8 cellular contexts compared by ENCODE assay signal in the genomic region with DNA sequence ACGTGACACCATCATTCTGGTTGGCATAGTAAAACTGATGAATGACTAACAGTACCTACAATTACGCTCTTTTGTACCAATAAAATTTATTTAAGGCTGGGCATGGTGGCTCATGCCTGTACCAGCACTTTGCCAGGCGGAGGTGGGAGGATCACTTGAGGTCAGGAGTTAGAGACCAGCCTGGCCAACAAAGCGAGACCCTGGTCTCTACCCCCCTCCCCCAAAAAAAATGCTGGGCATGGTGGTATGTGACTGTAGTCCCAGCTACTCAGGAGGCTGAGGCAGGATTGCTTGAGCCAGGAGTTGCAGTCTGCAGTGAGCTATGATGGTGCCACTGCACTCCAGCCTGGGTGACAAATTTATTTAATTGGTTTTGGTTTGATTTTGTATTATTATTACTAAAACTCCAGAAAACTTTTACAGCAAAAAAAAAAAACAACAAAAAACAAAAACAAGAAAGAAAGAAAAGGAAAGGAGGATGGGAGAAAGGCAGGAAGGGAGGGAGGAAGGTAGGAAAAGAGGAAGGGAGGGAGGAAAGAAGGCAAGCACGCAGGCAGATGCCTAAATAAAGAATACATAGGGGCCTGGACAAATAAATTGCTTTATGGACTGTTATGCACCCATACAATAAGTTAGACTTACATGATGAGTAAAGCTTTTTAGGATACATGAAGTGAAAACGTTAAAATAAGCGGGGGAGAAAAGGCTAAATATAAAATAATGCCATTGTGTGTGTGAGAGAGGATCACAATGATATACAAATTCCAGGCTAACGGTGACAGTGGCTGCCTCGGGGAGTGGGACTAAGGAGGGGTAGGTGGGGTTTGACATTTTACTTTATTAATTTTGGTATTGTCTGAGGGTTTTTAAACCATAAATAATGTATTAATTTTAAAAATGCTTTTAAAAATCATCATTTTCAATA. TPM values are rescaled to one million over a fixed set of nuclear protein-coding genes. Genes with fewer than 3 reads are reported as not detected.
A peak's percentile ranks its signal among the peaks of the same experiment; 100 is the strongest.
DNase-seq lines count a peak whose midpoint lies in the region; ATAC-seq, FAIRE-seq and TF ChIP-seq lines count a peak whose summit lies in the region.

No MANE protein-coding gene starts in this region.

- CTCF ChIA-PET in CD4-positive, alpha-beta memory T cell (lab: Charles Lee; ENCODE audit: partially characterized antibody), result no interaction called here

- H3K4me3 ChIP-seq in CD4-positive, alpha-beta memory T cell (ENCODE audit: low read length in 2 of 2), result peak overlapping the region; percentile 60 to 74
- H3K4me3 ChIP-seq in LNCaP clone FGC (ENCODE audit: low read depth, low read length), result peak overlapping the region; percentile 92
- peak overlapping the region; percentile 76 for H3K4me3 ChIP-seq in effector memory CD4-positive, alpha-beta T cell (ENCODE audit: insufficient read depth, low read depth, low read length, poor library complexity, severe bottlenecking)
- peak overlapping the region; percentile 91 for H3K4me3 ChIP-seq in neuron (ENCODE audit: low read length)

- H3K27me3 ChIP-seq in CD4-positive, alpha-beta memory T cell (ENCODE audit: insufficient read depth, low read length), result peaks cover 14% of the 10 kb centered on the region
- peaks cover 26% of the 10 kb centered on the region for H3K27me3 ChIP-seq in effector memory CD4-positive, alpha-beta T cell (replicated peaks; ENCODE audit: control insufficient read depth, insufficient read depth, low read length, poor library complexity, severe bottlenecking)
- H3K27me3 ChIP-seq in neuron (ENCODE audit: insufficient read depth, low read length), result peaks cover 9% of the 10 kb centered on the region

- no peak for FAIRE-seq in GM12892 (lab: Jason Lieb, UNC)

- intact Hi-C loops in CD4-positive, alpha-beta memory T cell (cut with micrococcal nuclease), result no loop called here

- no peak for DNase-seq in CD4-positive, alpha-beta memory T cell
- DNase-seq in LNCaP clone FGC (ENCODE audit: low read depth) (no peak), GDM1 (lab: John Stamatoyannopoulos, UW) (no peak), SW480 (ENCODE audit: low spot score) (no peak), GM12892 (ENCODE audit: insufficient read length) (no peak)
- DNase-seq in effector memory CD4-positive, alpha-beta T cell, result no peak

- peaks cover 8 to 15% (median 8%) of the 10 kb centered on the region in 4 donors for H3K4me1 Mint-ChIP-seq in CD4-positive, alpha-beta memory T cell

- H3K4me1 ChIP-seq in CD4-positive, alpha-beta memory T cell (ENCODE audit: insufficient read depth, low read length), result peaks cover 7% of the 10 kb centered on the region
- H3K4me1 ChIP-seq in effector memory CD4-positive, alpha-beta T cell (ENCODE audit: control insufficient read depth, insufficient read depth, low read length, poor library complexity, severe bottlenecking), result peaks cover 11% of the 10 kb centered on the region
- peaks cover 15% of the 10 kb centered on the region for H3K4me1 ChIP-seq in neuron (ENCODE audit: insufficient read depth, low read length)

- ATAC-seq in GM18907 (IDR thresholded peaks at IDR 0.05; ENCODE audit: unreplicated experiment), result no peak

- peaks cover 36% of the 10 kb centered on the region in 2 donors for H3K27me3 Mint-ChIP-seq in CD4-positive, alpha-beta memory T cell

- peak overlapping the region; percentile 64 for H2AFZ ChIP-seq in neuron (ENCODE audit: low read depth, low read length)

- peaks cover 4 to 10% of the 10 kb centered on the region in 2 donors for H3K36me3 Mint-ChIP-seq in CD4-positive, alpha-beta memory T cell

- no peak overlapping the region for H3K27ac ChIP-seq in CD4-positive, alpha-beta memory T cell (ENCODE audit: low read depth, low read length)
- H3K27ac ChIP-seq in effector memory CD4-positive, alpha-beta T cell (ENCODE audit: insufficient read depth, low read length, poor library complexity, severe bottlenecking), result no peak overlapping the region

- TF ChIP-seq CTCF in LNCaP clone FGC (IDR thresholded peaks at IDR 0.05; ENCODE audit: control insufficient read depth, extremely low read depth, insufficient read depth), result no peak

- peaks cover 0 to 8% (median 0%) of the 10 kb centered on the region in 8 donors for H3K9me3 Mint-ChIP-seq in CD4-positive, alpha-beta memory T cell

- no peak for TF ChIP-seq POLR2A in GM12892 (IDR thresholded peaks at IDR 0.05; ENCODE audit: low read depth, low read length)

- peak overlapping the region in 4 of 7 donors; percentile 69 to 92 (median 90) for H3K27ac Mint-ChIP-seq in CD4-positive, alpha-beta memory T cell

- H3K36me3 ChIP-seq in CD4-positive, alpha-beta memory T cell (ENCODE audit: insufficient read depth, low read length), result no peaks in the 10 kb centered on the region
- H3K36me3 ChIP-seq in effector memory CD4-positive, alpha-beta T cell (ENCODE audit: control insufficient read depth, insufficient read depth, low read length), result no peaks in the 10 kb centered on the region
- H3K36me3 ChIP-seq in neuron (ENCODE audit: insufficient read depth, low read length), result peaks cover 25% of the 10 kb centered on the region

- POLR2A ChIA-PET in CD4-positive, alpha-beta memory T cell (lab: Charles Lee; ENCODE audit: partially characterized antibody), result no interaction called here

- no peaks in the 10 kb centered on the region for H3K9me3 ChIP-seq in CD4-positive, alpha-beta memory T cell (ENCODE audit: control insufficient read depth in 1 of 2, low read length in 2 of 2)
- H3K9me3 ChIP-seq in effector memory CD4-positive, alpha-beta T cell (ENCODE audit: control insufficient read depth, low read length), result no peaks in the 10 kb centered on the region
- no peaks in the 10 kb centered on the region for H3K9me3 ChIP-seq in neuron (ENCODE audit: low read length)

- H3K4me3 Mint-ChIP-seq in CD4-positive, alpha-beta memory T cell, result peak overlapping the region; percentile 91 to 97 (median 94)

RNA-seq across cellular contexts. Expression of gene ZSCAN9, which starts 0.7 kb away (rescaled TPM):
- total RNA-seq in CD4-positive, alpha-beta memory T cell, result 1 to 10 TPM; 3.4 to 4.4 TPM
- 1 to 10 TPM; 1.2 to 3.5 TPM for polyA plus RNA-seq in CD4-positive, alpha-beta memory T cell
- 10.0 TPM for polyA plus RNA-seq in GM12892 (2012; ENCODE audit: missing spikeins)

RNA-seq across cellular contexts. Expression of gene ZKSCAN4, which starts 27.7 kb away (rescaled TPM):
- total RNA-seq in CD4-positive, alpha-beta memory T cell, result 10 to 100 TPM in 1 of 2 experiments, 1 to 10 TPM in 1; 9.9 to 11.1 TPM
- polyA plus RNA-seq in CD4-positive, alpha-beta memory T cell, result 1 to 10 TPM; 2.4 to 5.2 TPM
- polyA plus RNA-seq in GM12892 (2012; ENCODE audit: missing spikeins), result 3.9 TPM

RNA-seq across cellular contexts. Expression of gene NKAPL, which starts 34.7 kb away (rescaled TPM):
- total RNA-seq in CD4-positive, alpha-beta memory T cell, result under 1 TPM in 1 of 2 experiments, not detected in 1; 0.33 TPM
- under 1 TPM in 1 of 2 donors, not detected in 1; 0.15 TPM for polyA plus RNA-seq in CD4-positive, alpha-beta memory T cell
- polyA plus RNA-seq in GM12892 (2012; ENCODE audit: missing spikeins), result not detected

RNA-seq across cellular contexts. Expression of gene ZSCAN26, which starts 42.5 kb away (rescaled TPM):
- 10 to 100 TPM; 23.3 to 26.5 TPM for total RNA-seq in CD4-positive, alpha-beta memory T cell
- 10 to 100 TPM; 13.1 to 14.2 TPM for polyA plus RNA-seq in CD4-positive, alpha-beta memory T cell
- 9.0 TPM for polyA plus RNA-seq in GM12892 (2012; ENCODE audit: missing spikeins)

RNA-seq across cellular contexts. Expression of gene PGBD1, which starts 57.0 kb away (rescaled TPM):
- 1 to 10 TPM; 1.1 to 1.4 TPM for total RNA-seq in CD4-positive, alpha-beta memory T cell
- under 1 TPM; 0.08 to 0.31 TPM for polyA plus RNA-seq in CD4-positive, alpha-beta memory T cell
- 3.0 TPM for polyA plus RNA-seq in GM12892 (2012; ENCODE audit: missing spikeins)
